In genomic region chr19:48660854-48661731, GRCh38 we compare ENCODE assay signal across 8 cellular contexts. TPM values are rescaled to one million over a fixed set of nuclear protein-coding genes. Genes with fewer than 3 reads are reported as not detected.
A peak's percentile ranks its signal among the peaks of the same experiment; 100 is the strongest.
DNase-seq lines count a peak whose midpoint lies in the region; ATAC-seq, FAIRE-seq and TF ChIP-seq lines count a peak whose summit lies in the region.

No MANE protein-coding gene starts in this region.

- ATAC-seq in GM21423 (IDR thresholded peaks at IDR 0.05; ENCODE audit: unreplicated experiment) (peak; percentile 81), IMR-90 (ENCODE audit: low read depth) (peak; percentile 82)

- H3K27ac ChIP-seq in IMR-90 (ENCODE audit: insufficient read depth, low read length) (no peak overlapping the region), SK-N-SH (ENCODE audit: low read depth in 2 of 2, low read length in 1 of 2) (no peak overlapping the region; a peak in 1 of 4 replicates), prostate gland (no peak overlapping the region)

- H3K27me3 ChIP-seq in IMR-90 (ENCODE audit: control insufficient read depth, insufficient read depth, low read length), result no peaks in the 10 kb centered on the region
- no peaks in the 10 kb centered on the region for H3K27me3 ChIP-seq in SK-N-SH (ENCODE audit: insufficient read depth)
- no peaks in the 10 kb centered on the region for H3K27me3 ChIP-seq in prostate gland (replicated peaks; ENCODE audit: insufficient read depth)

- no peak for TF ChIP-seq CTCF in Calu3 (IDR thresholded peaks at IDR 0.05; ENCODE audit: unreplicated experiment)
- TF ChIP-seq CTCF in IMR-90 (conservative IDR thresholded peaks at IDR 0.05; ENCODE audit: low read depth, low read length), result no peak
- no peak for TF ChIP-seq CTCF in SK-N-SH (IDR thresholded peaks at IDR 0.05)
- no peak for TF ChIP-seq CTCF in prostate gland (IDR thresholded peaks at IDR 0.05)

- H3K18ac ChIP-seq in IMR-90 (ENCODE audit: low read depth, low read length), result no peak overlapping the region

- H3K27ac Mint-ChIP-seq in Calu3 (ENCODE audit: unreplicated experiment), result peak overlapping the region; percentile 76

- H3K9ac ChIP-seq in IMR-90 (ENCODE audit: low read depth, low read length) (no peak overlapping the region), SK-N-SH (no peak overlapping the region)

- no peaks in the 10 kb centered on the region for H4K20me1 ChIP-seq in IMR-90 (ENCODE audit: insufficient read depth, low read length)
- no peaks in the 10 kb centered on the region for H4K20me1 ChIP-seq in SK-N-SH (ENCODE audit: insufficient read depth)

- no peak overlapping the region for H4K91ac ChIP-seq in IMR-90 (ENCODE audit: insufficient read depth, low read depth, low read length)

- no peak overlapping the region for H3K23ac ChIP-seq in IMR-90 (ENCODE audit: low read depth, low read length)

- no peak overlapping the region for H3K4me3 Mint-ChIP-seq in Calu3 (ENCODE audit: low read depth, unreplicated experiment)

- H3K4me2 ChIP-seq in IMR-90 (ENCODE audit: low read depth, low read length) (peak overlapping the region; percentile 45), SK-N-SH (no peak overlapping the region)

- H4K8ac ChIP-seq in IMR-90 (ENCODE audit: low read depth in 2 of 2, low read length in 2 of 2), result peak overlapping the region in 1 of 2 experiments; percentile 54; a peak in 1 of 4 replicates

- H3K79me1 ChIP-seq in IMR-90 (ENCODE audit: low read depth in 1 of 2, low read length in 2 of 2), result no peaks in the 10 kb centered on the region

- dilution Hi-C loops in IMR-90 (cut with HindIII; ENCODE audit: low sequenced_read_pairs, unreplicated experiment), result no loop called here

- DNase-seq in Calu3 (peak; percentile 82), IMR-90 (peak; percentile 86), SK-N-SH (peak; percentile 88), glomerular visceral epithelial cell (ENCODE audit: extremely low spot score) (peak; percentile 91), prostate gland (ENCODE audit: low spot score) (peak; percentile 51), urothelium cell line (ENCODE audit: low spot score) (peak; percentile 72)
- DNase-seq in activated naive CD4-positive, alpha-beta T cell treated with anti-CD3 and anti-CD28 coated beads, Interleukin-2, amount 50 U/mL, for 16 hours, result peak; percentile 80

- no peaks in the 10 kb centered on the region for H3K9me3 ChIP-seq in IMR-90 (ENCODE audit: control insufficient read depth, insufficient read depth, low read length)
- H3K9me3 ChIP-seq in SK-N-SH, result no peaks in the 10 kb centered on the region
- H3K9me3 ChIP-seq in prostate gland, result no peaks in the 10 kb centered on the region

- peaks cover 3% of the 10 kb centered on the region; the same call in 1 of the 2 replicates for H3K9me1 ChIP-seq in IMR-90 (ENCODE audit: insufficient read depth, low read length)

- H3K9me2 ChIP-seq in SK-N-SH, result no peaks in the 10 kb centered on the region

- H3K36me3 ChIP-seq in IMR-90 (ENCODE audit: control insufficient read depth, insufficient read depth, low read length), result no peaks in the 10 kb centered on the region
- H3K36me3 ChIP-seq in SK-N-SH (replicated peaks in 1 of 2; ENCODE audit: control insufficient read depth in 1 of 2, insufficient read depth in 2 of 2, low read length in 1 of 2), result no peaks in the 10 kb centered on the region
- H3K36me3 ChIP-seq in prostate gland, result no peaks in the 10 kb centered on the region

- no peaks in the 10 kb centered on the region for H3K9me3 Mint-ChIP-seq in Calu3 (ENCODE audit: low read depth, unreplicated experiment)

- no peak overlapping the region for H3K14ac ChIP-seq in IMR-90 (replicated peaks; ENCODE audit: low read depth, low read length)

- WGBS in IMR-90 (ENCODE audit: extremely low coverage in 2 of 2, insufficient read length in 1 of 2), 2 experiments, result 91% methylated on average over 32 of the region's 40 CpGs; no CpG with 5 or more reads in 1 of the 2 experiments
- WGBS in SK-N-SH (ENCODE audit: low lambda C conversion rate), result 80% methylated on average over 40 of the region's 40 CpGs
- WGBS in prostate gland, result 68% methylated on average over 40 of the region's 40 CpGs

- POLR2A ChIA-PET in IMR-90 (lab: Charles Lee; ENCODE audit: unreplicated experiment) (no interaction called here), SK-N-SH (lab: Yijun Ruan, JAX) (interaction anchor here (0.7 kb wide), 1 partner anchor 42 kb away, joined by 3 read pairs; no protein-coding TSS in a partner anchor)

- FAIRE-seq in urothelium cell line (lab: Jason Lieb, UNC), result no peak

- no peak overlapping the region for H2AK9ac ChIP-seq in IMR-90 (replicated peaks; ENCODE audit: low read depth, low read length, poor library complexity)

- H3K4me3 ChIP-seq in IMR-90 (ENCODE audit: insufficient read depth, low read depth, low read length) (no peak overlapping the region), SK-N-SH (ENCODE audit: low read depth in 2 of 2, low read length in 1 of 2) (no peak overlapping the region), prostate gland (no peak overlapping the region)

- H2BK120ac ChIP-seq in IMR-90 (ENCODE audit: low read depth, low read length), result no peak overlapping the region

- TF ChIP-seq POLR2A in IMR-90 (IDR thresholded peaks at IDR 0.05; ENCODE audit: low read depth, low read length) (no peak), prostate gland (IDR thresholded peaks at IDR 0.05) (no peak)

- no peak overlapping the region for H3K56ac ChIP-seq in IMR-90 (ENCODE audit: extremely low read depth, insufficient read depth, low read length)

- H3K4me1 ChIP-seq in IMR-90 (ENCODE audit: control insufficient read depth, insufficient read depth, low read length) (peaks cover 3% of the 10 kb centered on the region), SK-N-SH (ENCODE audit: control insufficient read depth in 1 of 2, insufficient read depth in 2 of 2, low read depth in 1 of 2, low read length in 1 of 2) (peaks cover 0 to 2% of the 10 kb centered on the region in 2 experiments; a peak in 1 of 4 replicates), prostate gland (replicated peaks) (no peaks in the 10 kb centered on the region)

- no peak overlapping the region for H3K4ac ChIP-seq in IMR-90 (ENCODE audit: low read depth, low read length)

- BruUV-seq in Calu3 (replicated peaks; lab: Mats Ljungman, UMichigan) (no TSS peak), IMR-90 (replicated peaks; lab: Mats Ljungman, UMichigan) (no TSS peak)

- peaks cover 6% of the 10 kb centered on the region for H3K36me3 Mint-ChIP-seq in Calu3 (ENCODE audit: insufficient read depth, unreplicated experiment)

- CTCF ChIA-PET in Calu3 (lab: Charles Lee), result interaction anchor here (0.5 kb wide), 1 partner anchor 156 kb away, joined by 4 read pairs; no protein-coding TSS in a partner anchor
- CTCF ChIA-PET in IMR-90 (lab: Yijun Ruan, JAX), result no interaction called here
- CTCF ChIA-PET in SK-N-SH (lab: Yijun Ruan, JAX), result no interaction called here

- no peak for TF ChIP-seq RAD21 in IMR-90 (IDR thresholded peaks at IDR 0.05; ENCODE audit: low read length)
- TF ChIP-seq RAD21 in SK-N-SH (IDR thresholded peaks at IDR 0.05; ENCODE audit: low read length), result no peak

- H2BK5ac ChIP-seq in IMR-90 (ENCODE audit: low read depth, low read length, poor library complexity, severe bottlenecking), result no peak overlapping the region

- in situ Hi-C loops in IMR-90 (cut with MboI; ENCODE audit: low sequenced_read_pairs), result no loop called here

- no peak overlapping the region for H2BK15ac ChIP-seq in IMR-90 (ENCODE audit: low read depth, low read length)

- H2AFZ ChIP-seq in IMR-90 (replicated peaks; ENCODE audit: low read length, poor library complexity), result peak overlapping the region; percentile 68
- H2AFZ ChIP-seq in SK-N-SH (ENCODE audit: low read depth), result no peak overlapping the region; the same call in 1 of the 2 replicates

- peaks cover 17% of the 10 kb centered on the region for H3K4me1 Mint-ChIP-seq in Calu3 (ENCODE audit: low read depth, unreplicated experiment)

- intact Hi-C loops in Calu3 (cut with micrococcal nuclease; ENCODE audit: unreplicated experiment) (no loop called here), IMR-90 (cut with micrococcal nuclease) (no loop called here), prostate gland (cut with DNase I) (no loop called here)

- H3F3A ChIP-seq in SK-N-SH (replicated peaks; ENCODE audit: insufficient read depth), result peaks cover 4% of the 10 kb centered on the region

- H2BK20ac ChIP-seq in IMR-90 (ENCODE audit: low read depth, low read length), result no peak overlapping the region

- H3K27me3 Mint-ChIP-seq in Calu3 (ENCODE audit: unreplicated experiment), result no peaks in the 10 kb centered on the region

- no peak for TF ChIP-seq EP300 in SK-N-SH (IDR thresholded peaks at IDR 0.05; ENCODE audit: borderline replicate concordance in 1 of 2, low read depth in 1 of 2, low read length in 1 of 2)

- no peaks in the 10 kb centered on the region for H3K79me2 ChIP-seq in SK-N-SH (ENCODE audit: insufficient read depth)

- H2AK5ac ChIP-seq in IMR-90 (ENCODE audit: low read depth, low read length), result no peak overlapping the region

- no peak overlapping the region for H4K5ac ChIP-seq in IMR-90 (ENCODE audit: low read depth, low read length)

RNA-seq across cellular contexts. Expression of gene NTN5, which starts 11.7 kb away (rescaled TPM):
- total RNA-seq in Calu3 (2022) (0.57 and 0.66 TPM in 2 replicates), IMR-90 (2012; rRNA removed) (not detected in 2 replicates), prostate gland (1 to 10 TPM in 1 of 2 donors, under 1 TPM in 1; 0.91 to 2.6 TPM)
- polyA plus RNA-seq in IMR-90 (2012; rRNA removed) (0.11 and 0.19 TPM in 2 replicates), SK-N-SH (2012; rRNA removed) (0.57 and 0.74 TPM in 2 replicates)
- polyA plus RNA-seq in IMR-90 (2012; cell fraction: cytosol; rRNA removed), result 0.14 and 0.29 TPM in 2 replicates
- polyA plus RNA-seq in IMR-90 (2012; cell fraction: nucleus; rRNA removed; ENCODE audit: low replicate concordance), result 1.9 and 3.1 TPM in 2 replicates
- 0.12 and 0.37 TPM in 2 replicates for polyA plus RNA-seq in SK-N-SH (2012; cell fraction: cytosol; rRNA removed)
- polyA plus RNA-seq in SK-N-SH (2012; cell fraction: nucleus; rRNA removed), result 5.0 and 7.0 TPM in 2 replicates

RNA-seq across cellular contexts. Expression of gene CA11, which starts 15.1 kb away (rescaled TPM):
- total RNA-seq in Calu3 (2022) (2.1 and 5.1 TPM in 2 replicates), IMR-90 (2012; rRNA removed) (1.3 and 1.7 TPM in 2 replicates), prostate gland (10 to 100 TPM in 1 of 2 donors, 1 to 10 TPM in 1; 7.0 to 11.2 TPM)
- polyA plus RNA-seq in IMR-90 (2012; rRNA removed) (2.7 and 2.9 TPM in 2 replicates), SK-N-SH (2012; rRNA removed) (13.1 and 13.5 TPM in 2 replicates)
- polyA plus RNA-seq in IMR-90 (2012; cell fraction: cytosol; rRNA removed), result 2.7 and 4.7 TPM in 2 replicates
- 2.7 and 3.3 TPM in 2 replicates for polyA plus RNA-seq in IMR-90 (2012; cell fraction: nucleus; rRNA removed; ENCODE audit: low replicate concordance)
- polyA plus RNA-seq in SK-N-SH (2012; cell fraction: cytosol; rRNA removed), result 12.8 and 15.5 TPM in 2 replicates
- polyA plus RNA-seq in SK-N-SH (2012; cell fraction: nucleus; rRNA removed), result 10.4 and 10.7 TPM in 2 replicates

RNA-seq across cellular contexts. Expression of gene DBP, which starts 23.9 kb away (rescaled TPM):
- 4.3 and 4.9 TPM in 2 replicates for total RNA-seq in Calu3 (2022)
- 2.5 and 3.6 TPM in 2 replicates for total RNA-seq in IMR-90 (2012; rRNA removed)
- 3.0 and 3.6 TPM in 2 replicates for polyA plus RNA-seq in IMR-90 (2012; rRNA removed)
- polyA plus RNA-seq in IMR-90 (2012; cell fraction: cytosol; rRNA removed), result 2.9 and 6.3 TPM in 2 replicates
- 2.2 and 2.6 TPM in 2 replicates for polyA plus RNA-seq in IMR-90 (2012; cell fraction: nucleus; rRNA removed; ENCODE audit: low replicate concordance)
- 7.8 and 12.6 TPM in 2 replicates for polyA plus RNA-seq in SK-N-SH (2012; rRNA removed)
- 7.3 and 10.3 TPM in 2 replicates for polyA plus RNA-seq in SK-N-SH (2012; cell fraction: cytosol; rRNA removed)
- polyA plus RNA-seq in SK-N-SH (2012; cell fraction: nucleus; rRNA removed), result 8.6 and 13.4 TPM in 2 replicates
- total RNA-seq in prostate gland, result 10 to 100 TPM; 14.3 to 52.7 TPM

RNA-seq across cellular contexts. Expression of gene FUT2, which starts 34.7 kb away (rescaled TPM):
- total RNA-seq in Calu3 (2022) (8.7 and 10.4 TPM in 2 replicates), IMR-90 (2012; rRNA removed) (not detected in 2 replicates), prostate gland (1 to 10 TPM; 1.4 to 2.7 TPM)
- polyA plus RNA-seq in IMR-90 (2012; rRNA removed) (not detected in 2 replicates), SK-N-SH (2012; rRNA removed) (not detected in 2 replicates)
- not detected in 2 replicates for polyA plus RNA-seq in IMR-90 (2012; cell fraction: cytosol; rRNA removed)
- polyA plus RNA-seq in IMR-90 (2012; cell fraction: nucleus; rRNA removed; ENCODE audit: low replicate concordance), result not detected in 2 replicates
- not detected in 2 replicates for polyA plus RNA-seq in SK-N-SH (2012; cell fraction: cytosol; rRNA removed)
- not detected in 2 replicates for polyA plus RNA-seq in SK-N-SH (2012; cell fraction: nucleus; rRNA removed)

RNA-seq across cellular contexts. Expression of gene SPHK2, which starts 41.8 kb away (rescaled TPM):
- total RNA-seq in Calu3 (2022) (20.5 and 24.2 TPM in 2 replicates), IMR-90 (2012; rRNA removed) (1.6 and 1.7 TPM in 2 replicates), prostate gland (10 to 100 TPM; 24.8 to 25.4 TPM)
- polyA plus RNA-seq in IMR-90 (2012; rRNA removed) (9.9 and 11.9 TPM in 2 replicates), SK-N-SH (2012; rRNA removed) (14.1 and 14.8 TPM in 2 replicates)
- polyA plus RNA-seq in IMR-90 (2012; cell fraction: cytosol; rRNA removed), result 10.3 and 12.8 TPM in 2 replicates
- 24.1 and 56.8 TPM in 2 replicates for polyA plus RNA-seq in IMR-90 (2012; cell fraction: nucleus; rRNA removed; ENCODE audit: low replicate concordance)
- polyA plus RNA-seq in SK-N-SH (2012; cell fraction: cytosol; rRNA removed), result 6.1 and 8.8 TPM in 2 replicates
- polyA plus RNA-seq in SK-N-SH (2012; cell fraction: nucleus; rRNA removed), result 42.4 and 44.9 TPM in 2 replicates
